In genomic region chr5:132389051-132389331, GRCh38 we compare ENCODE assay signal across 12 cellular contexts. TPM values are rescaled to one million over a fixed set of nuclear protein-coding genes. Genes with fewer than 3 reads are reported as not detected.
DNase-seq lines count a peak whose midpoint lies in the region; ATAC-seq and TF ChIP-seq lines count a peak whose summit lies in the region.
"Had no signal": no experiment of that assay in that cellular context is flagged by ENCODE, and none has a peak within 500 bp of the region (broad histone marks: within the 10 kb centered on the region; RNA-seq: fewer than 3 reads in every experiment).

No MANE protein-coding gene starts in this region.

- H3K9me3 ChIP-seq in AG04450 (ENCODE audit: control insufficient read depth, insufficient read depth, low read length): no peaks in the 10 kb centered on the region
- 0 out of 2 replicates have a peak, but pooled peaks cover 3% of the 10 kb centered on the region for H3K9me3 ChIP-seq in SJSA1 (replicated peaks)
- no peaks in the 10 kb centered on the region for H3K9me3 ChIP-seq in prostate gland

- H3K4me1 ChIP-seq in SJSA1 (replicated peaks) (peaks cover 51% of the 10 kb centered on the region), prostate gland (replicated peaks) (peaks cover 26% of the 10 kb centered on the region)

- H3K27me3 ChIP-seq in AG04450 (ENCODE audit: control insufficient read depth, insufficient read depth, low read length) (no peaks in the 10 kb centered on the region), SJSA1 (replicated peaks) (no peaks in the 10 kb centered on the region), prostate gland (replicated peaks; ENCODE audit: insufficient read depth) (no peaks in the 10 kb centered on the region)

- H3K27ac ChIP-seq in AG04450 (ENCODE audit: low read depth, low read length): peak overlapping the region; percentile 98
- H3K27ac ChIP-seq in SJSA1: peak overlapping the region; percentile 80
- H3K27ac ChIP-seq in prostate gland: peak overlapping the region; percentile 89 to 92
- H3K27ac ChIP-seq: SK-N-MC had no signal

- H3K4me3 ChIP-seq in AG04450 (ENCODE audit: low read depth, low read length) (no peak overlapping the region), SJSA1 (no peak overlapping the region), prostate gland (no peak overlapping the region)
- H3K4me3 ChIP-seq: SK-N-MC had no signal

- no peak for DNase-seq in AG04450 (ENCODE audit: low read depth, low spot score)
- DNase-seq in SJSA1 (ENCODE audit: low read depth in 1 of 2, low spot score in 2 of 2): no peak
- peak; percentile 45 for DNase-seq in fibroblast of peridontal ligament (ENCODE audit: extremely low read depth)
- DNase-seq in prostate gland (ENCODE audit: low spot score): no peak
- DNase-seq in stimulated activated CD4-positive, alpha-beta T cell treated with anti-CD3 and anti-CD28 coated beads, Interleukin-15, amount 100 ng/mL, for 24 hours: no peak
- no peak for DNase-seq in amniotic stem cell (lab: John Stamatoyannopoulos, UW)
- no peak for DNase-seq in anterior cingulate cortex (lab: John Stamatoyannopoulos, UW)
- DNase-seq: effector memory CD4-positive, alpha-beta T cell; naive thymus-derived CD4-positive, alpha-beta T cell; stimulated activated CD4-positive, alpha-beta T cell treated with anti-CD3 and anti-CD28 coated beads, Interleukin-4, amount 100 ng/mL, for 1 hour had no signal

- no peak for ATAC-seq in GM19397 (IDR thresholded peaks at IDR 0.05; ENCODE audit: unreplicated experiment)
- ATAC-seq: naive thymus-derived CD4-positive, alpha-beta T cell had no signal

- intact Hi-C loops in prostate gland (cut with DNase I): no loop called here

- TF ChIP-seq POLR2A in prostate gland (IDR thresholded peaks at IDR 0.05): no peak

- TF ChIP-seq CTCF in AG04450 (IDR thresholded peaks at IDR 0.05; ENCODE audit: low read depth, low read length) (no peak), prostate gland (IDR thresholded peaks at IDR 0.05) (no peak)

- CTCF ChIA-PET in AG04450 (lab: Charles Lee): interaction anchor here (0.5 to 9.2 kb wide), 6 partner anchors 22 to 493 kb away, joined by 5 to 209 read pairs (median 20); partner anchors contain the start of gene IRF1

- WGBS in prostate gland: 59% methylated on average over 1 of the region's 1 CpG

- H3K36me3 ChIP-seq in SJSA1 (peaks cover 6% of the 10 kb centered on the region; the same call in 1 of the 2 replicates), prostate gland (no peaks in the 10 kb centered on the region)

- POLR2A ChIA-PET in AG04450 (lab: Yijun Ruan, JAX): interaction anchor here (0.6 to 4.8 kb wide), 7 partner anchors 37 to 121 kb away, joined by 3 to 45 read pairs (median 4); partner anchors contain the start of gene IRF1

RNA-seq across cellular contexts. Expression of gene SLC22A5, which starts 19.5 kb away (rescaled TPM):
- polyA plus RNA-seq in AG04450 (2011; rRNA removed): 6.9 TPM in 2 replicates
- polyA minus RNA-seq in AG04450 (2011; rRNA and poly(A)+ RNA removed): 9.6 and 13.4 TPM in 2 replicates
- 2.4 and 3.5 TPM in 2 replicates for total RNA-seq in SJSA1 (2014; rRNA removed; shearing (Covaris generic))
- total RNA-seq in prostate gland: 10 to 100 TPM; 26.2 to 37.5 TPM
